9 cellular contexts compared by ENCODE assay signal in genomic region chr19:18469245-18470107, GRCh38. TPM values are rescaled to one million over a fixed set of nuclear protein-coding genes. Genes with fewer than 3 reads are reported as not detected.
DNase-seq lines count a peak whose midpoint lies in the region; ATAC-seq lines count a peak whose summit lies in the region.
"Had no signal": no experiment of that assay in that cellular context is flagged by ENCODE, and none has a peak within 500 bp of the region (broad histone marks: within the 10 kb centered on the region; RNA-seq: fewer than 3 reads in every experiment).

No MANE protein-coding gene starts in this region.

- no peak for ATAC-seq in GM21619 (IDR thresholded peaks at IDR 0.05; ENCODE audit: unreplicated experiment)
- ATAC-seq in HG02852 (IDR thresholded peaks at IDR 0.05; ENCODE audit: unreplicated experiment) = no peak

- peaks cover 22% of the 10 kb centered on the region for H3K4me1 Mint-ChIP-seq in activated CD4-positive, alpha-beta T cell treated with anti-CD3 and anti-CD28 coated beads, Interleukin-2, amount 10 ng/mL, durations not matched to agents 7 days and 5 days

- CTCF ChIA-PET in activated CD4-positive, alpha-beta T cell treated with anti-CD3 and anti-CD28 coated beads, Interleukin-2, amount 10 ng/mL, durations not matched to agents 7 days and 5 days (lab: Charles Lee) = interaction anchor here (0.7 to 2.5 kb wide), 9 partner anchors 8 to 62 kb away, joined by 3 to 8 read pairs (median 4); no protein-coding TSS in a partner anchor

- peak overlapping the region; percentile 19 for H3K27ac Mint-ChIP-seq in activated CD4-positive, alpha-beta T cell treated with anti-CD3 and anti-CD28 coated beads, Interleukin-2, amount 10 ng/mL, durations not matched to agents 7 days and 5 days
- H3K27ac Mint-ChIP-seq: activated naive CD8-positive, alpha-beta T cell had no signal

- no peaks in the 10 kb centered on the region for H3K27me3 Mint-ChIP-seq in activated CD4-positive, alpha-beta T cell treated with anti-CD3 and anti-CD28 coated beads, Interleukin-2, amount 10 ng/mL, durations not matched to agents 7 days and 5 days
- H3K27me3 Mint-ChIP-seq: activated naive CD8-positive, alpha-beta T cell had no signal

- POLR2A ChIA-PET in activated CD4-positive, alpha-beta T cell treated with anti-CD3 and anti-CD28 coated beads, Interleukin-2, amount 10 ng/mL, durations not matched to agents 7 days and 5 days (lab: Charles Lee) = no interaction called here

- H3K4me3 Mint-ChIP-seq in activated CD4-positive, alpha-beta T cell treated with anti-CD3 and anti-CD28 coated beads, Interleukin-2, amount 10 ng/mL, durations not matched to agents 7 days and 5 days = no peak overlapping the region
- H3K4me3 Mint-ChIP-seq: activated naive CD8-positive, alpha-beta T cell had no signal

- peaks cover under 1% of the 10 kb centered on the region for H3K36me3 Mint-ChIP-seq in activated CD4-positive, alpha-beta T cell treated with anti-CD3 and anti-CD28 coated beads, Interleukin-2, amount 10 ng/mL, durations not matched to agents 7 days and 5 days (ENCODE audit: low read depth)
- H3K36me3 Mint-ChIP-seq: activated naive CD8-positive, alpha-beta T cell had no signal

- H3K9me3 Mint-ChIP-seq in activated CD4-positive, alpha-beta T cell treated with anti-CD3 and anti-CD28 coated beads, Interleukin-2, amount 10 ng/mL, durations not matched to agents 7 days and 5 days = no peaks in the 10 kb centered on the region

- DNase-seq in GM03348 (ENCODE audit: low spot score) = peak; percentile 82
- peak; percentile 33 for DNase-seq in MV-4-11 (lab: John Stamatoyannopoulos, UW)
- DNase-seq in activated CD4-positive, alpha-beta T cell treated with anti-CD3 and anti-CD28 coated beads, Interleukin-2, amount 10 ng/mL, durations not matched to agents 7 days and 5 days = peak; percentile 64
- DNase-seq in effector CD4-positive, alpha-beta T cell = peak; percentile 48
- peak; percentile 65 for DNase-seq in medulla oblongata (ENCODE audit: extremely low spot score)
- peak; percentile 41 for DNase-seq in stimulated activated CD8-positive, alpha-beta memory T cell treated with anti-CD3 and anti-CD28 coated beads, Interleukin-4, amount 100 ng/mL, for 24 hours (ENCODE audit: low read depth)

RNA-seq across cellular contexts. Expression of gene ISYNA1, which starts 31.5 kb away (rescaled TPM):
- 10 to 100 TPM; 10.7 to 12.1 TPM for total RNA-seq in activated CD4-positive, alpha-beta T cell treated with anti-CD3 and anti-CD28 coated beads, Interleukin-2, amount 10 ng/mL, durations not matched to agents 7 days and 5 days

RNA-seq across cellular contexts. Expression of gene SSBP4, which starts 50.3 kb away (rescaled TPM):
- 100 to 1,000 TPM; 112 to 123 TPM for total RNA-seq in activated CD4-positive, alpha-beta T cell treated with anti-CD3 and anti-CD28 coated beads, Interleukin-2, amount 10 ng/mL, durations not matched to agents 7 days and 5 days

RNA-seq across cellular contexts. Expression of gene ELL, which starts 52.4 kb away (rescaled TPM):
- 10 to 100 TPM; 20.3 to 20.9 TPM for total RNA-seq in activated CD4-positive, alpha-beta T cell treated with anti-CD3 and anti-CD28 coated beads, Interleukin-2, amount 10 ng/mL, durations not matched to agents 7 days and 5 days
